Comparison of ENCODE assay signal across 1 cellular context in the genomic region with DNA sequence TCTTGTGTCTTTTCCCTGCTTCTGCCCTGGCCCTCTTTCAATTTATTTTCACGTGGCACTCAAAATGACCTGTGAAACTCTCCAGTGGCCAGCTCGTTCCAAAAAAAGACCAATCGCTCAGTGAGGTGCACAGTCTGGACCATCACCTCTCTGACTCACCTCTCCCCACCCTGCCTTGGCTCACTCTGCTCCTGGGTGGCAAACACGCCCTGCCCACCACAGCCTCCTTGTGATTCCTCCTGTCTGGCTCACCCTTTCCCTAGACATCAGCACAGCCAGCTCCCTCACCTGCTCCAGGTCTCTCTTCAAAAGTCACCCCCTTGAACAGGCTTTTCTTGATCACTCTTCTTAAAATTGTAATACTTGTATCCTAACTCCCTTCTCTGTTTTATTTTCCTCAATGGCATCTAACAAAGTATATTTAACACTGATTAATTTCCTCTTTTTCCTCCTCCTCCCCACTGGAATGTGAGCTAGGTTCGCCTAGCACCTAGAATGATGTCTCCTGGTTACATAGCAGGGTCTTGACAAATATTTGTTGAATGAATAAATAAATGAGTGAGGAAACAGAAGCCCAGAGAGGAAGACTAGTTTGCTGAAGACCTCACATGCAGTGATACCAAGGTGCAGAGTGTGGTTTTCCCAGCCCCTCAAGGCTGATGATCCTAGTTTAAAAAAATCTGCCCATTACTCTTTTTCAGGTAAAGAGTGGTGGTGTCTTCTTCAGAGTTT.
TF ChIP-seq lines count a peak whose summit lies in the region.

No MANE protein-coding gene starts in this region.

TF ChIP-seq in GM23338, 12 proteins besides CTCF, POLR2A, EP300 and RAD21 (continued from another document):
- TF ChIP-seq, protein P1, sequence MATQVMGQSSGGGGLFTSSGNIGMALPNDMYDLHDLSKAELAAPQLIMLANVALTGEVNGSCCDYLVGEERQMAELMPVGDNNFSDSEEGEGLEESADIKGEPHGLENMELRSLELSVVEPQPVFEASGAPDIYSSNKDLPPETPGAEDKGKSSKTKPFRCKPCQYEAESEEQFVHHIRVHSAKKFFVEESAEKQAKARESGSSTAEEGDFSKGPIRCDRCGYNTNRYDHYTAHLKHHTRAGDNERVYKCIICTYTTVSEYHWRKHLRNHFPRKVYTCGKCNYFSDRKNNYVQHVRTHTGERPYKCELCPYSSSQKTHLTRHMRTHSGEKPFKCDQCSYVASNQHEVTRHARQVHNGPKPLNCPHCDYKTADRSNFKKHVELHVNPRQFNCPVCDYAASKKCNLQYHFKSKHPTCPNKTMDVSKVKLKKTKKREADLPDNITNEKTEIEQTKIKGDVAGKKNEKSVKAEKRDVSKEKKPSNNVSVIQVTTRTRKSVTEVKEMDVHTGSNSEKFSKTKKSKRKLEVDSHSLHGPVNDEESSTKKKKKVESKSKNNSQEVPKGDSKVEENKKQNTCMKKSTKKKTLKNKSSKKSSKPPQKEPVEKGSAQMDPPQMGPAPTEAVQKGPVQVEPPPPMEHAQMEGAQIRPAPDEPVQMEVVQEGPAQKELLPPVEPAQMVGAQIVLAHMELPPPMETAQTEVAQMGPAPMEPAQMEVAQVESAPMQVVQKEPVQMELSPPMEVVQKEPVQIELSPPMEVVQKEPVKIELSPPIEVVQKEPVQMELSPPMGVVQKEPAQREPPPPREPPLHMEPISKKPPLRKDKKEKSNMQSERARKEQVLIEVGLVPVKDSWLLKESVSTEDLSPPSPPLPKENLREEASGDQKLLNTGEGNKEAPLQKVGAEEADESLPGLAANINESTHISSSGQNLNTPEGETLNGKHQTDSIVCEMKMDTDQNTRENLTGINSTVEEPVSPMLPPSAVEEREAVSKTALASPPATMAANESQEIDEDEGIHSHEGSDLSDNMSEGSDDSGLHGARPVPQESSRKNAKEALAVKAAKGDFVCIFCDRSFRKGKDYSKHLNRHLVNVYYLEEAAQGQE (IDR thresholded peaks at IDR 0.05; ENCODE audit: unreplicated experiment), result no peak
- TF ChIP-seq, protein P2, sequence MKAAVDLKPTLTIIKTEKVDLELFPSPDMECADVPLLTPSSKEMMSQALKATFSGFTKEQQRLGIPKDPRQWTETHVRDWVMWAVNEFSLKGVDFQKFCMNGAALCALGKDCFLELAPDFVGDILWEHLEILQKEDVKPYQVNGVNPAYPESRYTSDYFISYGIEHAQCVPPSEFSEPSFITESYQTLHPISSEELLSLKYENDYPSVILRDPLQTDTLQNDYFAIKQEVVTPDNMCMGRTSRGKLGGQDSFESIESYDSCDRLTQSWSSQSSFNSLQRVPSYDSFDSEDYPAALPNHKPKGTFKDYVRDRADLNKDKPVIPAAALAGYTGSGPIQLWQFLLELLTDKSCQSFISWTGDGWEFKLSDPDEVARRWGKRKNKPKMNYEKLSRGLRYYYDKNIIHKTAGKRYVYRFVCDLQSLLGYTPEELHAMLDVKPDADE (IDR thresholded peaks at IDR 0.05), result no peak
- TF ChIP-seq CREB1 (CRISPR knock-in tag; IDR thresholded peaks at IDR 0.05; ENCODE audit: low read depth) (no peak), NANOG (IDR thresholded peaks at IDR 0.05; ENCODE audit: borderline replicate concordance) (no peak), EZH2 (IDR thresholded peaks at IDR 0.05; ENCODE audit: low read depth, unreplicated experiment) (no peak)
- TF ChIP-seq, protein P3, sequence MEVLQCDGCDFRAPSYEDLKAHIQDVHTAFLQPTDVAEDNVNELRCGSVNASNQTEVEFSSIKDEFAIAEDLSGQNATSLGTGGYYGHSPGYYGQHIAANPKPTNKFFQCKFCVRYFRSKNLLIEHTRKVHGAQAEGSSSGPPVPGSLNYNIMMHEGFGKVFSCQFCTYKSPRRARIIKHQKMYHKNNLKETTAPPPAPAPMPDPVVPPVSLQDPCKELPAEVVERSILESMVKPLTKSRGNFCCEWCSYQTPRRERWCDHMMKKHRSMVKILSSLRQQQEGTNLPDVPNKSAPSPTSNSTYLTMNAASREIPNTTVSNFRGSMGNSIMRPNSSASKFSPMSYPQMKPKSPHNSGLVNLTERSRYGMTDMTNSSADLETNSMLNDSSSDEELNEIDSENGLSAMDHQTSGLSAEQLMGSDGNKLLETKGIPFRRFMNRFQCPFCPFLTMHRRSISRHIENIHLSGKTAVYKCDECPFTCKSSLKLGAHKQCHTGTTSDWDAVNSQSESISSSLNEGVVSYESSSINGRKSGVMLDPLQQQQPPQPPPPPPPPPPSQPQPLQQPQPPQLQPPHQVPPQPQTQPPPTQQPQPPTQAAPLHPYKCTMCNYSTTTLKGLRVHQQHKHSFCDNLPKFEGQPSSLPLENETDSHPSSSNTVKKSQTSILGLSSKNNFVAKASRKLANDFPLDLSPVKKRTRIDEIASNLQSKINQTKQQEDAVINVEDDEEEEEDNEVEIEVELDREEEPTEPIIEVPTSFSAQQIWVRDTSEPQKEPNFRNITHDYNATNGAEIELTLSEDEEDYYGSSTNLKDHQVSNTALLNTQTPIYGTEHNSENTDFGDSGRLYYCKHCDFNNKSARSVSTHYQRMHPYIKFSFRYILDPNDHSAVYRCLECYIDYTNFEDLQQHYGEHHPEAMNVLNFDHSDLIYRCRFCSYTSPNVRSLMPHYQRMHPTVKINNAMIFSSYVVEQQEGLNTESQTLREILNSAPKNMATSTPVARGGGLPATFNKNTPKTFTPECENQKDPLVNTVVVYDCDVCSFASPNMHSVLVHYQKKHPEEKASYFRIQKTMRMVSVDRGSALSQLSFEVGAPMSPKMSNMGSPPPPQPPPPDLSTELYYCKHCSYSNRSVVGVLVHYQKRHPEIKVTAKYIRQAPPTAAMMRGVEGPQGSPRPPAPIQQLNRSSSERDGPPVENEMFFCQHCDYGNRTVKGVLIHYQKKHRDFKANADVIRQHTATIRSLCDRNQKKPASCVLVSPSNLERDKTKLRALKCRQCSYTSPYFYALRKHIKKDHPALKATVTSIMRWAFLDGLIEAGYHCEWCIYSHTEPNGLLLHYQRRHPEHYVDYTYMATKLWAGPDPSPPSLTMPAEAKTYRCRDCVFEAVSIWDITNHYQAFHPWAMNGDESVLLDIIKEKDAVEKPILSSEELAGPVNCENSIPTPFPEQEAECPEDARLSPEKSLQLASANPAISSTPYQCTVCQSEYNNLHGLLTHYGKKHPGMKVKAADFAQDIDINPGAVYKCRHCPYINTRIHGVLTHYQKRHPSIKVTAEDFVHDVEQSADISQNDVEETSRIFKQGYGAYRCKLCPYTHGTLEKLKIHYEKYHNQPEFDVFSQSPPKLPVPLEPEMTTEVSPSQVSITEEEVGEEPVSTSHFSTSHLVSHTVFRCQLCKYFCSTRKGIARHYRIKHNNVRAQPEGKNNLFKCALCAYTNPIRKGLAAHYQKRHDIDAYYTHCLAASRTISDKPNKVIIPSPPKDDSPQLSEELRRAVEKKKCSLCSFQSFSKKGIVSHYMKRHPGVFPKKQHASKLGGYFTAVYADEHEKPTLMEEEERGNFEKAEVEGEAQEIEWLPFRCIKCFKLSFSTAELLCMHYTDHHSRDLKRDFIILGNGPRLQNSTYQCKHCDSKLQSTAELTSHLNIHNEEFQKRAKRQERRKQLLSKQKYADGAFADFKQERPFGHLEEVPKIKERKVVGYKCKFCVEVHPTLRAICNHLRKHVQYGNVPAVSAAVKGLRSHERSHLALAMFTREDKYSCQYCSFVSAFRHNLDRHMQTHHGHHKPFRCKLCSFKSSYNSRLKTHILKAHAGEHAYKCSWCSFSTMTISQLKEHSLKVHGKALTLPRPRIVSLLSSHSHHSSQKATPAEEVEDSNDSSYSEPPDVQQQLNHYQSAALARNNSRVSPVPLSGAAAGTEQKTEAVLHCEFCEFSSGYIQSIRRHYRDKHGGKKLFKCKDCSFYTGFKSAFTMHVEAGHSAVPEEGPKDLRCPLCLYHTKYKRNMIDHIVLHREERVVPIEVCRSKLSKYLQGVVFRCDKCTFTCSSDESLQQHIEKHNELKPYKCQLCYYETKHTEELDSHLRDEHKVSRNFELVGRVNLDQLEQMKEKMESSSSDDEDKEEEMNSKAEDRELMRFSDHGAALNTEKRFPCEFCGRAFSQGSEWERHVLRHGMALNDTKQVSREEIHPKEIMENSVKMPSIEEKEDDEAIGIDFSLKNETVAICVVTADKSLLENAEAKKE (CRISPR knock-in tag; IDR thresholded peaks at IDR 0.05), result no peak
TF ChIP-seq in GM23338: peak in this region for 0.
